28 cellular contexts compared by ENCODE assay signal in the genomic region with DNA sequence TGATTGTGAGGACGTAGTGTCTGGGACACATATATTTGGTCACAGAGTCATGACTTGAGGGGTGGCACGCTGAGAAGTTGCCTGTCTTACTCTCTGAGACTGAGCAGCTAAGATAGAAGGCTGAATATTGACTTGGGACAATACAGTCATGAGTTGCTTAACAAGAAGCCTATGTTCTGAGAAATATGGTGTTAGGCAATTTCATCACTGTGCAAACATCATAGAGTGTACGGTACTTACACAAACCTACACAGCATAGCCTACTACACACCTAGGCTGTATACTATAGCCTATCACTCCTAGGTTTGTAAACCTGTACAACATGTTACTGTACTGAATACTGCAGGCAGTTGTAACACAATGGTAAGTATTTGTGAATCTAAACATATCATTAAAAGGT. TPM values are rescaled to one million over a fixed set of nuclear protein-coding genes. Genes with fewer than 3 reads are reported as not detected.
"Had no signal": no experiment of that assay in that cellular context is flagged by ENCODE, and none has a peak within 500 bp of the region (broad histone marks: within the 10 kb centered on the region; RNA-seq: fewer than 3 reads in every experiment).

No MANE protein-coding gene starts in this region.

- H3K4me1 Mint-ChIP-seq: activated CD4-positive, alpha-beta T cell treated with anti-CD3 and anti-CD28 coated beads for 36 hours; activated CD8-positive, alpha-beta memory T cell treated with anti-CD3 and anti-CD28 coated beads, Interleukin-2, amount 10 ng/mL, durations not matched to agents 7 days and 5 days; activated naive CD4-positive, alpha-beta T cell treated with anti-CD3 and anti-CD28 coated beads, Interleukin-2, amount 50 U/mL, for 24 hours; activated naive CD8-positive, alpha-beta T cell treated with anti-CD3 and anti-CD28 coated beads, Interleukin-2, amount 50 U/mL, for 24 hours; brain; nephron had no signal

- H3K36me3 Mint-ChIP-seq: activated CD8-positive, alpha-beta memory T cell treated with anti-CD3 and anti-CD28 coated beads, Interleukin-2, amount 10 ng/mL, durations not matched to agents 7 days and 5 days; activated naive CD4-positive, alpha-beta T cell treated with anti-CD3 and anti-CD28 coated beads, Interleukin-2, amount 50 U/mL, for 24 hours; brain had no signal

- H3K27me3 ChIP-seq: tibial nerve had no signal

- DNase-seq: activated CD4-positive, alpha-beta T cell treated with anti-CD3 and anti-CD28 coated beads for 36 hours; activated CD4-positive, CD25-positive, alpha-beta regulatory T cell; activated CD8-positive, alpha-beta memory T cell treated with anti-CD3 and anti-CD28 coated beads, Interleukin-2, amount 10 ng/mL, durations not matched to agents 7 days and 5 days; activated CD8-positive, alpha-beta T cell treated with anti-CD3 and anti-CD28 coated beads, Interleukin-2, amount 10 ng/mL, durations not matched to agents 7 days and 5 days; activated naive CD8-positive, alpha-beta T cell treated with anti-CD3 and anti-CD28 coated beads, Interleukin-2, amount 50 U/mL, for 24 hours; activated T-cell treated with anti-CD3 and anti-CD28 coated beads, Interleukin-2, amount 50 U/mL, for 48 hours; aorta; caudate nucleus; cortex of kidney; effector memory CD8-positive, alpha-beta T cell; foreskin keratinocyte; heart right ventricle; kidney glomerular epithelial cell; mesendoderm; sigmoid colon; stimulated activated naive CD4-positive, alpha-beta T cell treated with Interleukin-2 at 50 U/mL for 16 hours; T-helper 2 cell had no signal

- H3K4me3 Mint-ChIP-seq: activated CD4-positive, alpha-beta T cell treated with anti-CD3 and anti-CD28 coated beads for 36 hours; activated CD8-positive, alpha-beta memory T cell treated with anti-CD3 and anti-CD28 coated beads, Interleukin-2, amount 10 ng/mL, durations not matched to agents 7 days and 5 days; activated CD8-positive, alpha-beta T cell treated with anti-CD3 and anti-CD28 coated beads, Interleukin-2, amount 10 ng/mL, durations not matched to agents 7 days and 5 days; activated naive CD4-positive, alpha-beta T cell treated with anti-CD3 and anti-CD28 coated beads, Interleukin-2, amount 50 U/mL, for 24 hours; activated naive CD8-positive, alpha-beta T cell treated with anti-CD3 and anti-CD28 coated beads, Interleukin-2, amount 50 U/mL, for 24 hours; brain; effector memory CD8-positive, alpha-beta T cell; nephron had no signal

- H3K36me3 ChIP-seq: heart right ventricle, sigmoid colon, tibial nerve had no signal

- ATAC-seq: activated CD4-positive, alpha-beta T cell treated with anti-CD3 and anti-CD28 coated beads for 36 hours; activated CD8-positive, alpha-beta memory T cell treated with anti-CD3 and anti-CD28 coated beads, Interleukin-2, amount 10 ng/mL, durations not matched to agents 7 days and 5 days; activated CD8-positive, alpha-beta T cell treated with anti-CD3 and anti-CD28 coated beads, Interleukin-2, amount 10 ng/mL, durations not matched to agents 7 days and 5 days; activated naive CD8-positive, alpha-beta T cell treated with anti-CD3 and anti-CD28 coated beads, Interleukin-2, amount 50 U/mL, for 24 hours; effector memory CD8-positive, alpha-beta T cell; esophagus mucosa; foreskin keratinocyte; heart right ventricle; left lobe of liver had no signal

- H3K9me3 ChIP-seq: heart right ventricle, sigmoid colon, tibial nerve had no signal

- H3K4me1 ChIP-seq: foreskin keratinocyte, heart right ventricle, sigmoid colon had no signal

- FAIRE-seq: urothelium cell line had no signal

- H3K27ac Mint-ChIP-seq: activated CD4-positive, alpha-beta T cell treated with anti-CD3 and anti-CD28 coated beads for 36 hours; activated CD8-positive, alpha-beta memory T cell treated with anti-CD3 and anti-CD28 coated beads, Interleukin-2, amount 10 ng/mL, durations not matched to agents 7 days and 5 days; activated CD8-positive, alpha-beta T cell treated with anti-CD3 and anti-CD28 coated beads, Interleukin-2, amount 10 ng/mL, durations not matched to agents 7 days and 5 days; activated naive CD4-positive, alpha-beta T cell treated with anti-CD3 and anti-CD28 coated beads, Interleukin-2, amount 50 U/mL, for 24 hours; activated naive CD8-positive, alpha-beta T cell treated with anti-CD3 and anti-CD28 coated beads, Interleukin-2, amount 50 U/mL, for 24 hours; activated T-helper 2 cell treated with anti-CD3 and anti-CD28 coated beads, Interferon-gamma antibody, Interleukin-2, Interleukin-4, amounts not matched to agents 10 μg/mL and 5 μg/mL and 100 μg/mL, durations not matched to agents 14 hours and 24 hours and 36 hours; brain; effector memory CD8-positive, alpha-beta T cell; progenitor cell of endocrine pancreas had no signal

- H3K4me3 ChIP-seq: heart right ventricle, lung, sigmoid colon, tibial nerve had no signal

- H3K27ac ChIP-seq: foreskin keratinocyte, heart right ventricle, sigmoid colon, tibial nerve had no signal

- H3K9me3 Mint-ChIP-seq: activated naive CD4-positive, alpha-beta T cell treated with anti-CD3 and anti-CD28 coated beads, Interleukin-2, amount 50 U/mL, for 24 hours; activated naive CD8-positive, alpha-beta T cell treated with anti-CD3 and anti-CD28 coated beads, Interleukin-2, amount 50 U/mL, for 24 hours; activated T-helper 2 cell treated with anti-CD3 and anti-CD28 coated beads, Interferon-gamma antibody, Interleukin-2, Interleukin-4, amounts not matched to agents 10 μg/mL and 5 μg/mL and 100 μg/mL, durations not matched to agents 14 hours and 24 hours and 36 hours; brain; effector memory CD8-positive, alpha-beta T cell; nephron had no signal

RNA-seq across cellular contexts. Expression of gene SPESP1, which starts 30.3 kb away (rescaled TPM):
- total RNA-seq: activated CD8-positive, alpha-beta T cell treated with anti-CD3 and anti-CD28 coated beads, Interleukin-2, amount 10 ng/mL, durations not matched to agents 7 days and 5 days; chondrocyte; progenitor cell of endocrine pancreas had no signal
